In the genomic region with DNA sequence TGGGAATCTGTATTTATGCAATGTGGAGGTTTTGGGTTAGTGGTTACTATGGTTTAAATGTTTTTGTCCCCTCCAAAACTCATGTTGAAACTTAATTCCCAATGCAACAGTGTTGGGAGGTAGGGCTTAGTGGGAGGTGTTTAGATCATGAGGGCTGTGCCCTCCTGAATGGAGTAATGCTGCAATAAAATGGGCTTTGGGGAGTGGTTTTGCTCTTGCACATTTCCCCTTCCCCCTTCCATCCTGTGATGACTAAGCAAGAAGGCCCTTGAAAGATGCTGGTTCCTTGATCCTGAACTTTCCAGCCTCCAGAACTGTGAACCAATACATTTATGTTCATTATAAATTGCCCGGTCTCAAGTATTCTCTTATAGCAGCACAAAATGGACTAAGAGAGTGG, we compare ENCODE assay signal across 13 cellular contexts. TPM values are rescaled to one million over a fixed set of nuclear protein-coding genes. Genes with fewer than 3 reads are reported as not detected.
DNase-seq lines count a peak whose midpoint lies in the region; ATAC-seq and TF ChIP-seq lines count a peak whose summit lies in the region.
"Had no signal": no experiment of that assay in that cellular context is flagged by ENCODE, and none has a peak within 500 bp of the region (broad histone marks: within the 10 kb centered on the region; RNA-seq: fewer than 3 reads in every experiment).

No MANE protein-coding gene starts in this region.

- no peaks in the 10 kb centered on the region for H3K36me3 Mint-ChIP-seq in HFFc6 (ENCODE audit: low read depth)
- H3K36me3 Mint-ChIP-seq: mesothelial cell of epicardium had no signal

- H3K4me3 ChIP-seq in fibroblast of mammary gland (ENCODE audit: control insufficient read depth, low read depth, low read length) (no peak overlapping the region), tibial nerve (no peak overlapping the region)
- H3K4me3 ChIP-seq: gastrocnemius medialis, HAP-1, right lobe of liver had no signal

- no peaks in the 10 kb centered on the region for H3K36me3 ChIP-seq in tibial nerve
- H3K36me3 ChIP-seq: gastrocnemius medialis, HAP-1, right lobe of liver had no signal

- H3K27me3 Mint-ChIP-seq in HFFc6 (ENCODE audit: insufficient read depth), result peaks cover 4% of the 10 kb centered on the region; the same call in 1 of the 2 replicates

- no peaks in the 10 kb centered on the region for H3K9me3 Mint-ChIP-seq in HFFc6
- H3K9me3 Mint-ChIP-seq: mesothelial cell of epicardium; T-helper 1 cell treated with Interleukin-12 subunit alpha and Interleukin-12 subunit beta and Interleukin-4 antibody, amounts not matched to agents 30 μg/mL and 1 μg/mL, for 36 hours had no signal

- TF ChIP-seq POLR2A in tibial nerve (IDR thresholded peaks at IDR 0.05), result no peak

- 79 to 91% methylated on average over 1 of the region's 1 CpG for WGBS in tibial nerve, 2 donors

- DNase-seq in AG08396 (ENCODE audit: low spot score) (peak; percentile 57), HFFc6 (peak; percentile 34), OCI-M1 (lab: John Stamatoyannopoulos, UW) (peak; percentile 49), fibroblast of mammary gland (ENCODE audit: low read depth) (peak; percentile 70), GM20000 (ENCODE audit: low spot score) (no peak), D341Med (ENCODE audit: low spot score) (no peak), tibial nerve (ENCODE audit: low spot score in 2 of 2) (no peak)
- DNase-seq: gastrocnemius medialis, right lobe of liver had no signal

- no peak for TF ChIP-seq CTCF in HFFc6 (IDR thresholded peaks at IDR 0.05)
- no peak for TF ChIP-seq CTCF in fibroblast of mammary gland (conservative IDR thresholded peaks at IDR 0.05; ENCODE audit: control insufficient read depth, insufficient read depth, low read depth, low read length)
- no peak for TF ChIP-seq CTCF in GM20000 (IDR thresholded peaks at IDR 0.05; ENCODE audit: extremely low read depth, missing control alignments)
- TF ChIP-seq CTCF in tibial nerve (IDR thresholded peaks at IDR 0.05), result no peak

- TF ChIP-seq EP300 in tibial nerve (IDR thresholded peaks at IDR 0.05), result no peak

- no peaks in the 10 kb centered on the region for H3K9me3 ChIP-seq in tibial nerve
- H3K9me3 ChIP-seq: gastrocnemius medialis, HAP-1, right lobe of liver had no signal

- H3K27ac ChIP-seq in tibial nerve, result no peak overlapping the region
- H3K27ac ChIP-seq: gastrocnemius medialis, right lobe of liver had no signal

- H3K4me3 Mint-ChIP-seq in HFFc6, result no peak overlapping the region
- H3K4me3 Mint-ChIP-seq: mesothelial cell of epicardium; T-helper 1 cell treated with Interleukin-12 subunit alpha and Interleukin-12 subunit beta and Interleukin-4 antibody, amounts not matched to agents 30 μg/mL and 1 μg/mL, for 36 hours had no signal

- peaks cover 18% of the 10 kb centered on the region for H3K4me1 Mint-ChIP-seq in HFFc6 (ENCODE audit: low read depth)
- H3K4me1 Mint-ChIP-seq: mesothelial cell of epicardium had no signal

- peak overlapping the region; percentile 23; the same call in 1 of the 2 replicates for H3K27ac Mint-ChIP-seq in HFFc6
- H3K27ac Mint-ChIP-seq: mesothelial cell of epicardium; T-helper 1 cell treated with Interleukin-12 subunit alpha and Interleukin-12 subunit beta and Interleukin-4 antibody, amounts not matched to agents 30 μg/mL and 1 μg/mL, for 36 hours had no signal

- ATAC-seq in HG03565 (IDR thresholded peaks at IDR 0.05; ENCODE audit: unreplicated experiment), result no peak
- ATAC-seq: gastrocnemius medialis had no signal

- H3K4me1 ChIP-seq in tibial nerve, result no peaks in the 10 kb centered on the region
- H3K4me1 ChIP-seq: gastrocnemius medialis, right lobe of liver had no signal

- H3K27me3 ChIP-seq in tibial nerve, result peaks cover 0 to 10% of the 10 kb centered on the region in 2 donors
- H3K27me3 ChIP-seq: right lobe of liver had no signal

RNA-seq across cellular contexts. Expression of gene RFC4, which starts 9.2 kb away (rescaled TPM):
- total RNA-seq in HFFc6 (2021; fragmentation: NEBNext Ultra II Directional; extraction: Animal tissue kit (Norgen Biotek cat#: 25700)), result 10 to 100 TPM; 13.3 to 27.9 (median 25.7) TPM
- total RNA-seq in tibial nerve, result 10 to 100 TPM in 3 of 4 donors, 1 to 10 TPM in 1; 5.4 to 14.2 (median 11.8) TPM

RNA-seq across cellular contexts. Expression of gene ADIPOQ, which starts 27.0 kb away (rescaled TPM):
- total RNA-seq in HFFc6 (2021; fragmentation: NEBNext Ultra II Directional; extraction: Animal tissue kit (Norgen Biotek cat#: 25700)), result not detected
- total RNA-seq in tibial nerve, result 100 to 1,000 TPM in 3 of 4 donors, 10 to 100 TPM in 1; 70.8 to 213 (median 172) TPM
- total RNA-seq: mesothelial cell of epicardium, right lobe of liver had no signal

RNA-seq across cellular contexts. Expression of gene EIF4A2, which starts 32.1 kb away (rescaled TPM):
- total RNA-seq in HFFc6 (2021; fragmentation: NEBNext Ultra II Directional; extraction: Animal tissue kit (Norgen Biotek cat#: 25700)), result 100 to 1,000 TPM; 249 to 363 (median 264) TPM
- total RNA-seq in tibial nerve, result 100 to 1,000 TPM; 285 to 465 (median 364) TPM

Comparison
In these comparisons a context has a peak if more than half of its experiments do, and no peak if none do; other contexts are left out.
1. DNase-seq: peak in AG08396 (single experiment), HFFc6 (single experiment), OCI-M1 (single experiment) and fibroblast of mammary gland (single experiment); none in GM20000 (single experiment), D341Med (single experiment) and tibial nerve (0 of 2).
2. RNA of gene ADIPOQ, which starts 27.0 kb away (total RNA-seq): 70.8 to 213 TPM in tibial nerve; not detected in HFFc6; every median in the first group is over 10 times any median in the second.